In the genomic region with DNA sequence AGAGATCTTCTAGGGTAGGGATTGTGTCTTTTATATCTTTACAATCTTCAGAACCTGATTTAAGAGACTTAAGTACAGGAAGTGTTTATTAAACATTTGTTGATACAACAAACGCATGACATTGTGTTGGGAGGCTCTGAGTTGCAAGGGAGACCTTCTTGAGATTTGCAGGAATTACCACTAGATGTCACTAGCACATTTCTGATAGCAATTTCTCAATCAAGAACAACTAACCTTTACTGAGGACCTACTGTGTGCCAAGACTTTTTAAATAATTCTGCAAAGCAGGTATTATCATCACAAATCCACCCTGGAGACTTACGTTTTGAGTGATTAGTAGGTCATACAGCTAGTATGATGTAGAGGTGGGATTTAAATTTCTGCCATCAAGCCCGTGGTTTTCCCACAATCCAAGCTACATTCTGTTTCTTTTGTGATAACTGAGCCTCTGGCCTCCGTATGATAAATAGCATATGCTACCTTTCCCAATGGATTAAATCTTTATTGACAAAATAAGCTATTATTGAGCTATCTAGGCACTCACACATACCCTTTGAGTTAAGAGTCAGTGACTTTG, we compare ENCODE assay signal across 1 cellular context.
TF ChIP-seq lines count a peak whose summit lies in the region.

No MANE protein-coding gene starts in this region.

TF ChIP-seq in IMR-90, 13 proteins besides CTCF, POLR2A, EP300 and RAD21 (continued from another document):
- TF ChIP-seq, protein P1, sequence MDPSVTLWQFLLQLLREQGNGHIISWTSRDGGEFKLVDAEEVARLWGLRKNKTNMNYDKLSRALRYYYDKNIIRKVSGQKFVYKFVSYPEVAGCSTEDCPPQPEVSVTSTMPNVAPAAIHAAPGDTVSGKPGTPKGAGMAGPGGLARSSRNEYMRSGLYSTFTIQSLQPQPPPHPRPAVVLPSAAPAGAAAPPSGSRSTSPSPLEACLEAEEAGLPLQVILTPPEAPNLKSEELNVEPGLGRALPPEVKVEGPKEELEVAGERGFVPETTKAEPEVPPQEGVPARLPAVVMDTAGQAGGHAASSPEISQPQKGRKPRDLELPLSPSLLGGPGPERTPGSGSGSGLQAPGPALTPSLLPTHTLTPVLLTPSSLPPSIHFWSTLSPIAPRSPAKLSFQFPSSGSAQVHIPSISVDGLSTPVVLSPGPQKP (IDR thresholded peaks at IDR 0.05; ENCODE audit: borderline replicate concordance, low read depth, low read length), result no peak
- TF ChIP-seq RCOR1 (IDR thresholded peaks at IDR 0.05; ENCODE audit: insufficient replicate concordance, low read length) (no peak), FOS (IDR thresholded peaks at IDR 0.05; ENCODE audit: low read depth, low read length) (no peak), NFE2L2 (IDR thresholded peaks at IDR 0.05; ENCODE audit: low read depth, low read length) (no peak), MAZ (IDR thresholded peaks at IDR 0.05; ENCODE audit: borderline replicate concordance, low read depth, low read length) (no peak), SMC3 (IDR thresholded peaks at IDR 0.05; ENCODE audit: low read depth, low read length) (no peak), MAFK (IDR thresholded peaks at IDR 0.05; ENCODE audit: low read depth, low read length) (no peak), CEBPB (IDR thresholded peaks at IDR 0.05; ENCODE audit: low read depth, low read length) (no peak)
